ENCODE assay signal across 8 cellular contexts in genomic region chr4:80017125-80017854, GRCh38.
A peak's percentile ranks its signal among the peaks of the same experiment; 100 is the strongest.
DNase-seq lines count a peak whose midpoint lies in the region; ATAC-seq and TF ChIP-seq lines count a peak whose summit lies in the region.

No MANE protein-coding gene starts in this region.

- DNase-seq in EH (ENCODE audit: low read depth) (peak; percentile 88), SIG-M5 treated with dmso at 0.1 percent for 504 hours (lab: John Stamatoyannopoulos, UW; ENCODE audit: unreplicated experiment) (peak; percentile 91), islet precursor cell (peak; percentile 76), coronary artery (ENCODE audit: low spot score) (no peak), NCI-H128 (lab: John Stamatoyannopoulos, UW; ENCODE audit: unreplicated experiment) (no peak), NCI-H1105 (lab: John Stamatoyannopoulos, UW) (no peak)

- ATAC-seq in HG02884 (IDR thresholded peaks at IDR 0.05; ENCODE audit: unreplicated experiment), result peak; percentile 84
- ATAC-seq in GM18861 (IDR thresholded peaks at IDR 0.05; ENCODE audit: unreplicated experiment), result no peak

- no peak for TF ChIP-seq CTCF in coronary artery (IDR thresholded peaks at IDR 0.05)

- H3K27ac ChIP-seq in coronary artery, result no peak overlapping the region

- no peak overlapping the region for H3K4me3 ChIP-seq in coronary artery

Comparison
In these comparisons a context has a peak if more than half of its experiments do, and no peak if none do; other contexts are left out.
1. DNase-seq: peak in EH (single experiment), SIG-M5 treated with dmso at 0.1 percent for 504 hours (single experiment) and islet precursor cell (single experiment); none in coronary artery (single experiment), NCI-H128 (single experiment) and NCI-H1105 (single experiment).